In the genomic region with DNA sequence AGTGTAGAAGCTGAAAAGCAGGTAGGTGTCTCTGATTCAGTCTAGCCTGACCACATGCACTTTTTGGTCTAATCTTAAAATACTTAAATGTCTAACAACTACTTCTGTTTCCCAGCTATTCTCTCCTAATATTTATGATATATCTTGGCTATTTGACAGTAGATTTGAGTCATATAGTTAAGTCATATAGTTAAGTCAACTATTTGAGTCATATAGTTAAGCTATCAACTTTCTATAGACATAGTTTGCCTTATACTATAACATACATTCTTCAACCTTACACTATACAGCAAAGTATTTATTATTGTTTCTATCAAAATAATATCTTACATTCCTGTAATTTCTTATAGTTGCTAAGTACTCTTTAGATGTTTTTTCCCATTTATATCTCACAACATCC, we compare ENCODE assay signal across 20 cellular contexts.
A peak's percentile ranks its signal among the peaks of the same experiment; 100 is the strongest.
DNase-seq lines count a peak whose midpoint lies in the region; ATAC-seq, FAIRE-seq and TF ChIP-seq lines count a peak whose summit lies in the region.
"Had no signal": no experiment of that assay in that cellular context is flagged by ENCODE, and none has a peak within 500 bp of the region (broad histone marks: within the 10 kb centered on the region; RNA-seq: fewer than 3 reads in every experiment).

No MANE protein-coding gene starts in this region.

- no peaks in the 10 kb centered on the region; the same call in 1 of the 2 replicates for H3K79me2 ChIP-seq in GM12878 (ENCODE audit: control insufficient read depth, insufficient read depth, low read length)

- TF ChIP-seq EP300 in GM12878 (IDR thresholded peaks at IDR 0.05; ENCODE audit: borderline replicate concordance in 1 of 2, control insufficient read depth in 1 of 2, low read depth in 2 of 2, low read length in 2 of 2), result no peak

- no peaks in the 10 kb centered on the region for H3K4me1 ChIP-seq in GM12878 (ENCODE audit: control insufficient read depth, insufficient read depth, low read length)

- intact Hi-C loops in GM12878 (cut with micrococcal nuclease; ENCODE audit: unreplicated experiment), result no loop called here

- CTCF ChIA-PET in GM12878 (lab: Yijun Ruan, JAX), result interaction anchor here (0.7 to 1.4 kb wide), 3 partner anchors 19 to 74 kb away, joined by 3 to 4 read pairs (median 3); no protein-coding TSS in a partner anchor

- RAD21 ChIA-PET in GM12878 (lab: Charles Lee; ENCODE audit: unreplicated experiment), result no interaction called here

- H3K4me2 ChIP-seq in GM12878 (ENCODE audit: control insufficient read depth, insufficient read depth), result no peak overlapping the region

- H2AFZ ChIP-seq in GM12878 (ENCODE audit: control insufficient read depth, low read depth, low read length), result no peak overlapping the region
- H2AFZ ChIP-seq: GM23248 had no signal

- H3K4me3 ChIP-seq in GM12878, result no peak overlapping the region
- H3K4me3 ChIP-seq: GM23248 had no signal

- no peak overlapping the region for H3K9ac ChIP-seq in GM12878 (ENCODE audit: control insufficient read depth, insufficient read depth, low read length)
- H3K9ac ChIP-seq: GM23248 had no signal

- no peak overlapping the region for H3K27ac ChIP-seq in GM12878 (ENCODE audit: control insufficient read depth, insufficient read depth)
- H3K27ac ChIP-seq: C4-2B, GM23248, HL-60 had no signal

- FAIRE-seq in A204.1 (lab: Jason Lieb, UNC) (peak; percentile 78), GM12878 (lab: Jason Lieb, UNC) (no peak), urothelium cell line (lab: Jason Lieb, UNC) (no peak)
- FAIRE-seq: GM18507 had no signal

- no peak for TF ChIP-seq RAD21 in GM12878 (IDR thresholded peaks at IDR 0.05; ENCODE audit: insufficient read depth, low read depth, low read length)

- 0 out of 2 replicates have a peak, but pooled peaks cover 4% of the 10 kb centered on the region for H4K20me1 ChIP-seq in GM12878 (ENCODE audit: control insufficient read depth, insufficient read depth)

- ATAC-seq in GM12878 (no peak), esophagus mucosa (peak; percentile 38)
- ATAC-seq: HCT116 had no signal

- no peaks in the 10 kb centered on the region for H3K9me3 ChIP-seq in GM12878 (replicated peaks; ENCODE audit: control insufficient read depth, insufficient read depth, low read length)

- no peak for TF ChIP-seq CTCF in GM12878 (IDR thresholded peaks at IDR 0.05 in 2 of 3, conservative IDR thresholded peaks at IDR 0.05 in 1 of 3; ENCODE audit: control insufficient read depth in 2 of 3, extremely low read depth in 1 of 3, insufficient read depth in 1 of 3, low read depth in 3 of 3, low read length in 3 of 3)

- H3K27me3 ChIP-seq in GM12878 (replicated peaks in 1 of 2; ENCODE audit: control insufficient read depth in 2 of 2, insufficient read depth in 2 of 2, low read length in 1 of 2), result no peaks in the 10 kb centered on the region

- no peak for TF ChIP-seq POLR2A in GM12878 (IDR thresholded peaks at IDR 0.05; ENCODE audit: low read depth, low read length)

- in situ Hi-C loops in GM12878 (cut with MboI), result no loop called here

- BruUV-seq in GM12878 (replicated peaks; lab: Mats Ljungman, UMichigan), result no TSS peak

- SMC1A ChIA-PET in GM12878 (lab: Charles Lee; ENCODE audit: uncharacterized antibody, unreplicated experiment), result interaction anchor here (0.7 to 0.9 kb wide), 2 partner anchors 61 to 496 kb away, joined by 3 read pairs; no protein-coding TSS in a partner anchor

- no peaks in the 10 kb centered on the region for H3K36me3 ChIP-seq in GM12878 (ENCODE audit: control insufficient read depth in 2 of 2, insufficient read depth in 2 of 2, low read length in 1 of 2)

- POLR2A ChIA-PET in GM12878 (lab: Charles Lee), result no interaction called here

- DNase-seq in HT-29 (ENCODE audit: low spot score), result peak; percentile 12
- DNase-seq in GM12878 (ENCODE audit: low read depth, low spot score), result no peak
- no peak for DNase-seq in epidermal melanocyte (ENCODE audit: insufficient read length, low spot score)
- DNase-seq in SHP77 (lab: John Stamatoyannopoulos, UW), result no peak
- DNase-seq in AG08395 (ENCODE audit: low spot score), result no peak
- DNase-seq in urothelium cell line (ENCODE audit: low spot score), result no peak
- DNase-seq: 8988T; ACHN; CD4-positive, alpha-beta memory T cell; DMS153; DMS79 treated with DMSO at 0.1 percent for 48 hours; EL; GF-D8; GM23248 had no signal

TF ChIP-seq in GM12878, 131 proteins besides CTCF, POLR2A, EP300 and RAD21:
- TF ChIP-seq JUNB (IDR thresholded peaks at IDR 0.05) (peak; percentile 13; the same call in 1 of the 2 replicates), SRF (IDR thresholded peaks at IDR 0.05; ENCODE audit: low read depth in 2 of 2, low read length in 2 of 2) (no peak), BRCA1 (IDR thresholded peaks at IDR 0.05; ENCODE audit: low read depth, low read length) (no peak)
- TF ChIP-seq, protein P1, sequence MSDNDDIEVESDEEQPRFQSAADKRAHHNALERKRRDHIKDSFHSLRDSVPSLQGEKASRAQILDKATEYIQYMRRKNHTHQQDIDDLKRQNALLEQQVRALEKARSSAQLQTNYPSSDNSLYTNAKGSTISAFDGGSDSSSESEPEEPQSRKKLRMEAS (IDR thresholded peaks at IDR 0.05; ENCODE audit: low read depth, low read length), result no peak
